8 cellular contexts compared by ENCODE assay signal in the genomic region with DNA sequence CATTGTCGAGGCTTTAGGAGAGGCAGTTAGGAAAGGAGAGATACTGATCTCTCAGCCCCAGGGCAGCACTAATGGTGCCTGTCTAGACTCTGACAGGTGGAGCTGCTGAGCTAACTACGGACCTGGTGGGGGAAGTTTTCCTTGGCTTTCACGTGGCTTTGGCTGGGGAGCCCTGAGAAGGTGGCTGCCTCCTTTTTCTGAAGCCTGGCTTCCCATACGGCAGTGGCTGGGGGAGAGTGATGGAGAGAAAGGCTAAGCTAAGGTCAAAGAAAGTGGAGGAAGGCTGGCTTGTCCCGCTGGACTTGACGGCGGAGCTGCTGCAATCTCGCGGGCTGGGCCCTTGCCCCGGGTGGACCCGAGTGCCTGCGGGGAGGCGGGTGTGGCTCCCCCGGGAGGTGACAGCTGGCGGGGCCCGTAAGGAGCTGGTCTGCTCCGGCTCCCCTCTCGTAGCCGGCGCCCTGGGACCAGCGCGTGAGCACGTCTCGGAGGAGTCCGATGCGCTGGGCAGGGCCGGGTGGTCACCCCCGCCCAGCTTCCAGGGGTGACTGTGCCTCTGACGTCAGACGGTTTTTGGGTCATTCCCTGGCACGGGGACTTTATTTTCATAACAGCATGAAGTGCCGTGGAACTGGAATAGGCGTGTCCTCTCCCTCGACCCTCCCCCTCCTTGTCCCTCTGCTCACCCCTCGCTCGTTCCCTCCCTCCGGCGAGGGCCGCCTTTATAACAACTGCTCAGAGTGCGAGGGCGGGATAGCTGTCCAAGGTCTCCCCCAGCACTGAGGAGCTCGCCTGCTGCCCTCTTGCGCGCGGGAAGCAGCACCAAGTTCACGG. TPM values are rescaled to one million over a fixed set of nuclear protein-coding genes. Genes with fewer than 3 reads are reported as not detected.
DNase-seq lines count a peak whose midpoint lies in the region; ATAC-seq and TF ChIP-seq lines count a peak whose summit lies in the region.

TSS of gene GPRC5A (plus strand) at position 748 of the 831 bp plus-strand sequence. CDS start 16,688 bp downstream, outside the sequence.

- H4K8ac ChIP-seq in trophoblast cell (ENCODE audit: low read depth, low read length) = peak within 1 kb of the TSS; percentile 75

- peak within 1 kb of the TSS; percentile 92 for H3K18ac ChIP-seq in trophoblast cell (ENCODE audit: low read length)

- peak within 1 kb of the TSS; percentile 95 for H2BK12ac ChIP-seq in trophoblast cell (ENCODE audit: low read length)

- peaks cover 10% of the 10 kb centered on the region for H3K79me2 ChIP-seq in trophoblast cell (ENCODE audit: control insufficient read depth, insufficient read depth, low read length, poor library complexity)

- peak within 1 kb of the TSS; percentile 62 for H2AFZ ChIP-seq in trophoblast cell (ENCODE audit: insufficient read depth, low read length, poor library complexity)

- H3K4me3 ChIP-seq in HFF-Myc (replicated peaks; ENCODE audit: low read depth, low read length) (peak within 1 kb of the TSS; percentile 51), ascending aorta (peak within 1 kb of the TSS; percentile 65 to 70), trophoblast cell (ENCODE audit: low read depth, low read length) (peak within 1 kb of the TSS; percentile 75)

- H3K23ac ChIP-seq in trophoblast cell (ENCODE audit: low read length) = no peak within 1 kb of the TSS

- no peaks in the 10 kb centered on the region for H3K9me3 ChIP-seq in ascending aorta
- H3K9me3 ChIP-seq in trophoblast cell (ENCODE audit: insufficient read depth, low read depth, low read length) = no peaks in the 10 kb centered on the region

- peak within 1 kb of the TSS; percentile 97 for H2BK120ac ChIP-seq in trophoblast cell (ENCODE audit: insufficient read depth, low read length, poor library complexity)

- peak; percentile 84 to 94 for ATAC-seq in left cardiac atrium
- no peak for ATAC-seq in GM21381 (IDR thresholded peaks at IDR 0.05; ENCODE audit: unreplicated experiment)

- intact Hi-C loops in ascending aorta (cut with DNase I) = loop anchor here (1.0 to 5.0 kb wide), 4 partner anchors 54 to 1886 kb away; no protein-coding TSS in a partner anchor
- intact Hi-C loops in left cardiac atrium (cut with DNase I) = no loop called here

- peak within 1 kb of the TSS; percentile 95 for H3K14ac ChIP-seq in trophoblast cell (ENCODE audit: low read length)

- H3K4me2 ChIP-seq in trophoblast cell (ENCODE audit: low read length) = peak within 1 kb of the TSS; percentile 83

- TF ChIP-seq CTCF in HFF-Myc (IDR thresholded peaks at IDR 0.05; ENCODE audit: low read depth, low read length, missing control alignments) = peak; percentile 23
- peak in 2 of 3 experiments; percentile 19 to 35 for TF ChIP-seq CTCF in ascending aorta (IDR thresholded peaks at IDR 0.05)

- DNase-seq in COLO668 (lab: John Stamatoyannopoulos, UW; ENCODE audit: unreplicated experiment) = peak; percentile 39
- peak; percentile 80 for DNase-seq in HFF-Myc (ENCODE audit: extremely low read depth, low read depth)
- peak; percentile 95 for DNase-seq in RKO (ENCODE audit: low spot score)
- DNase-seq in ascending aorta (ENCODE audit: low spot score in 2 of 2) = peak; percentile 93 to 99
- DNase-seq in left cardiac atrium = peak; percentile 88
- DNase-seq in trophoblast cell = peak; percentile 96 to 97
- DNase-seq in NAMALWA (ENCODE audit: low spot score) = no peak

- H4K12ac ChIP-seq in trophoblast cell (ENCODE audit: low read depth, low read length) = peak within 1 kb of the TSS; percentile 29

- H4K91ac ChIP-seq in trophoblast cell (ENCODE audit: low read depth, low read length) = peak within 1 kb of the TSS; percentile 97

- no CpG with 5 or more reads among the region's 46 CpGs for WGBS in trophoblast cell (ENCODE audit: extremely low coverage, insufficient coverage, insufficient read length)

- H3K27ac ChIP-seq in ascending aorta (peak within 1 kb of the TSS; percentile 93 to 94), trophoblast cell (ENCODE audit: low read depth, low read length) (peak within 1 kb of the TSS; percentile 96)

- H3K9ac ChIP-seq in trophoblast cell (ENCODE audit: low read length) = peak within 1 kb of the TSS; percentile 64

- H2BK5ac ChIP-seq in trophoblast cell (ENCODE audit: low read depth, low read length, poor library complexity) = peak within 1 kb of the TSS; percentile 92

- H3K27me3 ChIP-seq in ascending aorta = no peaks in the 10 kb centered on the region
- H3K27me3 ChIP-seq in trophoblast cell (ENCODE audit: insufficient read depth, low read length) = no peaks in the 10 kb centered on the region

- H3K4me1 ChIP-seq in ascending aorta (peaks cover 0 to 4% of the 10 kb centered on the region in 2 donors), trophoblast cell (ENCODE audit: control insufficient read depth in 1 of 2, insufficient read depth in 2 of 2, low read length in 2 of 2) (peaks cover 14 to 23% of the 10 kb centered on the region in 2 experiments)

- no peaks in the 10 kb centered on the region for H3K36me3 ChIP-seq in ascending aorta
- no peaks in the 10 kb centered on the region for H3K36me3 ChIP-seq in trophoblast cell (ENCODE audit: control insufficient read depth in 1 of 2, insufficient read depth in 2 of 2, low read length in 2 of 2)

- peak within 1 kb of the TSS; percentile 82 for H3K4ac ChIP-seq in trophoblast cell (ENCODE audit: low read depth, low read length)

- peaks cover 28% of the 10 kb centered on the region for H3K79me1 ChIP-seq in trophoblast cell (ENCODE audit: low read length)

- H2AK5ac ChIP-seq in trophoblast cell (ENCODE audit: low read length) = peak within 1 kb of the TSS; percentile 38

RNA-seq across cellular contexts. Expression of gene GPRC5A, which starts in this region (rescaled TPM):
- total RNA-seq in ascending aorta (23.8 TPM), left cardiac atrium (1 to 10 TPM; 2.6 to 5.6 TPM)
- polyA plus RNA-seq in trophoblast cell (2013) = 44.7 and 55.0 TPM in 2 replicates
